In the genomic region with DNA sequence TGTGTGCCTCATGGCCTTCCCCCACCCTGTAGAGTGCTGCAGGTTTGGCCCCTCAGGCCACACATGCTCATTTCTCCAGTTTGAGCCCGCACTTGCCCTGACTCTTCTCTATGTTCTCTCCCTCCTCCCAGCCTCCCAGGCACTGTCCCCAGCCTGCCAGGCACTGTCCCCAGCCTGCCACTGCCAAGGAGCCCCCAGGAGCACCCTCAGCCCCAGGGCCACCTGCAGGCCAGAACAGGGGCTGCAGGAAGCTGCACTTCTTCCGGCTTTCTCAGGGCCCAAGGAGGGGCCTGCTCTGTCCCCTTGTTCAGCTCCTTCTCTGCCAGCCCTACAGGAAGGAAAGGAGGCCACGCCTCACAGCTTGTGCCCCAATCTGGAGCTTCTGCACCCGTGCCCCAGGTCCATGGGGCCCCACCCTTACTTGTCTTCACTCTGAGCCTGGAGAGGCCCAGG, we compare ENCODE assay signal across 1 cellular context.
TF ChIP-seq lines count a peak whose summit lies in the region.

No MANE protein-coding gene starts in this region.

TF ChIP-seq in K562, 482 proteins besides CTCF, POLR2A, EP300 and RAD21 (continued from another document):
- TF ChIP-seq, protein P1, sequence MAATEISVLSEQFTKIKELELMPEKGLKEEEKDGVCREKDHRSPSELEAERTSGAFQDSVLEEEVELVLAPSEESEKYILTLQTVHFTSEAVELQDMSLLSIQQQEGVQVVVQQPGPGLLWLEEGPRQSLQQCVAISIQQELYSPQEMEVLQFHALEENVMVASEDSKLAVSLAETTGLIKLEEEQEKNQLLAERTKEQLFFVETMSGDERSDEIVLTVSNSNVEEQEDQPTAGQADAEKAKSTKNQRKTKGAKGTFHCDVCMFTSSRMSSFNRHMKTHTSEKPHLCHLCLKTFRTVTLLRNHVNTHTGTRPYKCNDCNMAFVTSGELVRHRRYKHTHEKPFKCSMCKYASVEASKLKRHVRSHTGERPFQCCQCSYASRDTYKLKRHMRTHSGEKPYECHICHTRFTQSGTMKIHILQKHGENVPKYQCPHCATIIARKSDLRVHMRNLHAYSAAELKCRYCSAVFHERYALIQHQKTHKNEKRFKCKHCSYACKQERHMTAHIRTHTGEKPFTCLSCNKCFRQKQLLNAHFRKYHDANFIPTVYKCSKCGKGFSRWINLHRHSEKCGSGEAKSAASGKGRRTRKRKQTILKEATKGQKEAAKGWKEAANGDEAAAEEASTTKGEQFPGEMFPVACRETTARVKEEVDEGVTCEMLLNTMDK (IDR thresholded peaks at IDR 0.05; ENCODE audit: borderline replicate concordance, insufficient read depth, low read depth, low read length, poor library complexity, severe bottlenecking) = peak; percentile 14
